8 cellular contexts compared by ENCODE assay signal in genomic region chr7:99409814-99410213, GRCh38. TPM values are rescaled to one million over a fixed set of nuclear protein-coding genes. Genes with fewer than 3 reads are reported as not detected.
A peak's percentile ranks its signal among the peaks of the same experiment; 100 is the strongest.
DNase-seq lines count a peak whose midpoint lies in the region; ATAC-seq and TF ChIP-seq lines count a peak whose summit lies in the region.

No MANE protein-coding gene starts in this region.

- H3K9ac ChIP-seq in mucosa of stomach (ENCODE audit: low read length), result peak overlapping the region; percentile 93

- DNase-seq in AG09309 (ENCODE audit: low read depth), result no peak
- no peak for DNase-seq in breast epithelium (ENCODE audit: low spot score in 2 of 2)
- no peak for DNase-seq in foreskin melanocyte
- no peak for DNase-seq in stimulated activated CD4-positive, alpha-beta T cell treated with anti-CD3 and anti-CD28 coated beads, Interleukin-12 subunit alpha, Interleukin-12 subunit beta, amount 100 ng/mL, for 4 hours

- ATAC-seq in GM21381 (IDR thresholded peaks at IDR 0.05; ENCODE audit: unreplicated experiment), result no peak
- ATAC-seq in HG03045 (IDR thresholded peaks at IDR 0.05; ENCODE audit: unreplicated experiment), result no peak

- H3K9me3 ChIP-seq in breast epithelium, result no peaks in the 10 kb centered on the region
- H3K9me3 ChIP-seq in mucosa of stomach (ENCODE audit: control insufficient read depth, low read length), result no peaks in the 10 kb centered on the region

- H3K4me1 ChIP-seq in breast epithelium, result peaks cover 3 to 16% of the 10 kb centered on the region in 2 donors
- peaks cover 24% of the 10 kb centered on the region for H3K4me1 ChIP-seq in mucosa of stomach (ENCODE audit: control insufficient read depth, insufficient read depth, low read length)

- peaks cover 3% of the 10 kb centered on the region for H3K36me3 Mint-ChIP-seq in IgD-negative memory B cell

- H3K36me3 ChIP-seq in breast epithelium (no peaks in the 10 kb centered on the region), mucosa of stomach (ENCODE audit: control insufficient read depth, insufficient read depth, low read length) (no peaks in the 10 kb centered on the region)

- H3K4me3 Mint-ChIP-seq in IgD-negative memory B cell, result peak overlapping the region; percentile 99 to 100 (median 99)

- H3K9me3 Mint-ChIP-seq in IgD-negative memory B cell, result no peaks in the 10 kb centered on the region

- H3K27ac ChIP-seq in breast epithelium, result peak overlapping the region; percentile 96 to 97

- H3K4me3 ChIP-seq in AG09309 (ENCODE audit: control insufficient read depth, low read depth, low read length), result peak overlapping the region; percentile 57
- H3K4me3 ChIP-seq in breast epithelium, result peak overlapping the region; percentile 84 to 100 (median 98)
- peak overlapping the region; percentile 97 for H3K4me3 ChIP-seq in mucosa of stomach (ENCODE audit: low read length)

- peaks cover 23 to 30% (median 29%) of the 10 kb centered on the region in 3 donors for H3K4me1 Mint-ChIP-seq in IgD-negative memory B cell

- H3K27me3 ChIP-seq in breast epithelium (no peaks in the 10 kb centered on the region), mucosa of stomach (ENCODE audit: control insufficient read depth, insufficient read depth, low read length) (no peaks in the 10 kb centered on the region)

- H3K27me3 Mint-ChIP-seq in IgD-negative memory B cell, result no peaks in the 10 kb centered on the region

- TF ChIP-seq POLR2A in breast epithelium (IDR thresholded peaks at IDR 0.05), result no peak

- intact Hi-C loops in breast epithelium (cut with DNase I; ENCODE audit: low total_unique reads), result no loop called here

- peak overlapping the region; percentile 71 to 98 (median 97) for H3K27ac Mint-ChIP-seq in IgD-negative memory B cell

- TF ChIP-seq CTCF in AG09309 (IDR thresholded peaks at IDR 0.05; ENCODE audit: control insufficient read depth, insufficient read depth, low read depth, low read length, missing control alignments) (no peak), breast epithelium (IDR thresholded peaks at IDR 0.05) (no peak)

RNA-seq across cellular contexts. Expression of gene BUD31, which starts 1.0 kb away (rescaled TPM):
- 162 TPM for polyA plus RNA-seq in IgD-negative memory B cell
- 10 to 100 TPM; 53.9 to 69.8 (median 65.4) TPM for total RNA-seq in breast epithelium

RNA-seq across cellular contexts. Expression of gene PDAP1, which starts 1.4 kb away (rescaled TPM):
- polyA plus RNA-seq in IgD-negative memory B cell, result 33.8 TPM
- total RNA-seq in breast epithelium, result 10 to 100 TPM; 39.4 to 86.4 (median 51.5) TPM

RNA-seq across cellular contexts. Expression of gene PTCD1, which starts 28.8 kb away (rescaled TPM):
- 5.5 TPM for polyA plus RNA-seq in IgD-negative memory B cell
- 1 to 10 TPM; 4.5 to 8.3 (median 4.9) TPM for total RNA-seq in breast epithelium

RNA-seq across cellular contexts. Expression of gene CPSF4, which starts 28.9 kb away (rescaled TPM):
- 28.7 TPM for polyA plus RNA-seq in IgD-negative memory B cell
- 10 to 100 TPM; 32.8 to 40.6 (median 32.9) TPM for total RNA-seq in breast epithelium

RNA-seq across cellular contexts. Expression of gene ARPC1B, which starts 35.3 kb away (rescaled TPM):
- 728 TPM for polyA plus RNA-seq in IgD-negative memory B cell
- 100 to 1,000 TPM; 108 to 176 (median 169) TPM for total RNA-seq in breast epithelium
